Comparison of ENCODE assay signal across 18 cellular contexts in the genomic region with DNA sequence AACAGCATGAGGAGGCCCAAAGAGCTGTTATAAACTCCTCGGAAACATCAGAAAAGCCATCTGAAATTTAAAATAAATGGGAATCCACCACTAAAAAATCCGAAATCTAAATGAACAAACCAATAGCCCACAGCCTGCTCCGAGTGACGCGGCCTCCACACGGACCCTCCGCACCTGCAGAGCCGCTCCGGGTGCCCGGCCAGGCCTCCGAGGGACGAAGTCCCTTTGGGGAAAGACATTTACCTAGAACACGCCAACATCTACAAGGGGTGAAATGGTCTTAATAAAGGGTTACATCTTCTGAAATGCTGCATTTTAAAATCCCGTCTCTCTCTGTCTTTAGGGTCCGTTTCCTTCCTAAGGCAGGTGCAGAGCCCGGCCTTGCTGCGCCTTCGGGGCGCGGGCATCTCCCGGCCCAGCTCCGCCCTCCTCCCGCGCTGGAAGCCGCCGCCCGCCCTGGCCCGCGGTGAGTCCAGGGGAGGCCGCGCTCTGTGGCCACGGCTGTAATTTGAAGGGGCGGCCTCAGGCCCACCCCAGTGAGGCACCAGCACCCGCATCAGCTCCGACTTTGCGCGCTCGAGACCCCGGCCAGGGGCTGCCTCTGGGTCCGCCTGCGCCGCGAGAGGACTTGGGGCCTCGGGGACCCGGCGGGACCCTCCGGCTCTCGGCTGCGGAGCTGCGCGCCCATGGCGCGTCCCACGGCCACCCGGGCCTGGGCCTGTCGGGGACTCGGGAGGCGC. TPM values are rescaled to one million over a fixed set of nuclear protein-coding genes. Genes with fewer than 3 reads are reported as not detected.
DNase-seq lines count a peak whose midpoint lies in the region; ATAC-seq and TF ChIP-seq lines count a peak whose summit lies in the region.
"Had no signal": no experiment of that assay in that cellular context is flagged by ENCODE, and none has a peak within 500 bp of the region (broad histone marks: within the 10 kb centered on the region; RNA-seq: fewer than 3 reads in every experiment).

No MANE protein-coding gene starts in this region.

- no peaks in the 10 kb centered on the region for H3K9me3 ChIP-seq in T-helper 17 cell (ENCODE audit: control insufficient read depth, low read length, poor library complexity, severe bottlenecking)

- H3K27me3 Mint-ChIP-seq in GM23338 (ENCODE audit: insufficient read depth, low read depth, poor library complexity): peaks cover 15% of the 10 kb centered on the region
- peaks cover 22% of the 10 kb centered on the region for H3K27me3 Mint-ChIP-seq in T-helper 17 cell

- no peaks in the 10 kb centered on the region for H3K9me2 ChIP-seq in GM23338 (ENCODE audit: insufficient read depth)

- H3K4me1 Mint-ChIP-seq in GM23338 (peaks cover 3% of the 10 kb centered on the region; the same call in 1 of the 3 replicates), T-helper 17 cell (no peaks in the 10 kb centered on the region)
- H3K4me1 Mint-ChIP-seq: CD4-positive, CD25-positive, alpha-beta regulatory T cell had no signal

- H4K20me1 ChIP-seq in GM23338 (replicated peaks; ENCODE audit: insufficient read depth): no peaks in the 10 kb centered on the region; the same call in 1 of the 2 replicates

- peak; percentile 70 for DNase-seq in GM23338 (ENCODE audit: low spot score)
- no peak for DNase-seq in T-helper 17 cell
- DNase-seq in foreskin keratinocyte: no peak
- DNase-seq in omental fat pad (ENCODE audit: low spot score): no peak
- no peak for DNase-seq in activated naive CD4-positive, alpha-beta T cell treated with anti-CD3 and anti-CD28 coated beads, Interleukin-2, amount 50 U/mL, for 16 hours
- no peak for DNase-seq in Kasumi-1 (lab: John Stamatoyannopoulos, UW)
- DNase-seq in RKO (ENCODE audit: low spot score): no peak
- DNase-seq in activated naive CD4-positive, alpha-beta T cell treated with anti-CD3 and anti-CD28 coated beads, Interleukin-2, amount 50 U/mL, for 72 hours (ENCODE audit: low spot score in 2 of 2): no peak
- DNase-seq: AML-193; Calu3; CD4-positive, CD25-positive, alpha-beta regulatory T cell; IMR-90; MV-4-11; NCI-H1417 treated with DMSO at 0.1 percent for 48 hours; NCI-H2029; NCI-H2171 treated with DMSO at 0.1 percent for 48 hours; NCI-H510A treated with DMSO at 0.1 percent for 48 hours; SIG-M5 had no signal

- H3K36me3 ChIP-seq in GM23338 (ENCODE audit: insufficient read depth): no peaks in the 10 kb centered on the region

- TF ChIP-seq CTCF in GM23338 (conservative IDR thresholded peaks at IDR 0.05; ENCODE audit: low read depth in 2 of 2): no peak
- TF ChIP-seq CTCF in foreskin keratinocyte (conservative IDR thresholded peaks at IDR 0.05): no peak
- no peak for TF ChIP-seq CTCF in omental fat pad (IDR thresholded peaks at IDR 0.05)

- no peaks in the 10 kb centered on the region for H3K4me1 ChIP-seq in GM23338 (ENCODE audit: insufficient read depth)
- H3K4me1 ChIP-seq in foreskin keratinocyte: no peaks in the 10 kb centered on the region

- no peaks in the 10 kb centered on the region for H3K79me2 ChIP-seq in GM23338 (replicated peaks; ENCODE audit: insufficient read depth)

- H3K4me3 Mint-ChIP-seq in GM23338: 0 out of 3 replicates have a peak overlapping the region, but pooled peaks have one; percentile 16
- peak overlapping the region; percentile 45 for H3K4me3 Mint-ChIP-seq in T-helper 17 cell
- H3K4me3 Mint-ChIP-seq: CD4-positive, CD25-positive, alpha-beta regulatory T cell had no signal

- no peak overlapping the region for H3K27ac ChIP-seq in GM23338 (ENCODE audit: low read depth)
- no peak overlapping the region for H3K27ac ChIP-seq in foreskin keratinocyte

- H3K9me3 Mint-ChIP-seq in GM23338: peaks cover 23% of the 10 kb centered on the region
- H3K9me3 Mint-ChIP-seq in activated naive CD4-positive, alpha-beta T cell treated with anti-CD3 and anti-CD28 coated beads, Interleukin-2, amount 50 U/mL, for 72 hours: peaks cover 0 to 7% of the 10 kb centered on the region in 2 donors

- no peak overlapping the region for H3K27ac Mint-ChIP-seq in GM23338
- no peak overlapping the region for H3K27ac Mint-ChIP-seq in T-helper 17 cell
- no peak overlapping the region for H3K27ac Mint-ChIP-seq in activated naive CD4-positive, alpha-beta T cell treated with anti-CD3 and anti-CD28 coated beads, Interleukin-2, amount 50 U/mL, for 72 hours
- H3K27ac Mint-ChIP-seq: CD4-positive, CD25-positive, alpha-beta regulatory T cell had no signal

- H3K27me3 ChIP-seq in GM23338 (ENCODE audit: insufficient read depth) (0 out of 2 replicates have a peak, but pooled peaks cover 5% of the 10 kb centered on the region), foreskin keratinocyte (peaks cover 32% of the 10 kb centered on the region)

- peak overlapping the region; percentile 75 for H3K4me2 ChIP-seq in GM23338

- ATAC-seq in GM23338 (peak; percentile 80), T-helper 17 cell (no peak), foreskin keratinocyte (peak; percentile 17), omental fat pad (ENCODE audit: low FRiP score) (peak; percentile 37)
- ATAC-seq in activated naive CD4-positive, alpha-beta T cell treated with anti-CD3 and anti-CD28 coated beads, Interleukin-2, amount 50 U/mL, for 72 hours: no peak

- peak overlapping the region; percentile 50 for H3K4me3 ChIP-seq in GM23338

- H3F3A ChIP-seq in GM23338 (replicated peaks; ENCODE audit: low read depth): no peaks in the 10 kb centered on the region

- H3K36me3 Mint-ChIP-seq in GM23338 (ENCODE audit: low read depth) (peaks cover 9% of the 10 kb centered on the region; the same call in 2 of the 3 replicates), T-helper 17 cell (ENCODE audit: low read depth) (no peaks in the 10 kb centered on the region)
- H3K36me3 Mint-ChIP-seq in activated naive CD4-positive, alpha-beta T cell treated with anti-CD3 and anti-CD28 coated beads, Interleukin-2, amount 50 U/mL, for 72 hours: no peaks in the 10 kb centered on the region
- H3K36me3 Mint-ChIP-seq: CD4-positive, CD25-positive, alpha-beta regulatory T cell had no signal

- H2AFZ ChIP-seq in GM23338: peak overlapping the region; percentile 97; the same call in 1 of the 2 replicates

TF ChIP-seq in GM23338, 12 proteins besides CTCF, POLR2A, EP300 and RAD21 (continues in another document):
- TF ChIP-seq STAT1 (IDR thresholded peaks at IDR 0.05; ENCODE audit: unreplicated experiment): no peak
- no peak for TF ChIP-seq JUNB (IDR thresholded peaks at IDR 0.05; ENCODE audit: unreplicated experiment)

RNA-seq across cellular contexts. Expression of a gene that starts 42.3 kb away (rescaled TPM):
- total RNA-seq in GM23338 (2014; rRNA removed; shearing (Covaris generic)): 37.2 and 51.6 TPM in 2 replicates
- 9.4 and 9.9 TPM in 2 replicates for polyA plus RNA-seq in GM23338 (2016; fragmentation: Nextera tagmentation; extraction: Ambion mirVana)
- total RNA-seq in T-helper 17 cell: 10 to 100 TPM; 61.0 to 65.1 TPM
- total RNA-seq in foreskin keratinocyte: 15.0 and 15.2 TPM in 2 replicates
- polyA plus RNA-seq in foreskin keratinocyte: 12.1 and 13.5 TPM in 2 replicates
- total RNA-seq in omental fat pad: 10 to 100 TPM; 11.8 to 25.2 (median 16.0) TPM
- total RNA-seq in activated naive CD4-positive, alpha-beta T cell treated with anti-CD3 and anti-CD28 coated beads, Interleukin-2, amount 50 U/mL, for 72 hours: 10 to 100 TPM; 37.5 to 81.4 TPM

Comparison
In these comparisons a context has a peak if more than half of its experiments do, and no peak if none do; other contexts are left out.
1. ATAC-seq: peak in GM23338 (single experiment), foreskin keratinocyte (single experiment) and omental fat pad (single experiment); none in T-helper 17 cell (single experiment) and activated naive CD4-positive, alpha-beta T cell treated with anti-CD3 and anti-CD28 coated beads, Interleukin-2, amount 50 U/mL, for 72 hours (0 of 2).